Comparison of ENCODE assay signal across 8 cellular contexts in genomic region chr4:153433753-153434105, GRCh38. TPM values are rescaled to one million over a fixed set of nuclear protein-coding genes. Genes with fewer than 3 reads are reported as not detected.
DNase-seq lines count a peak whose midpoint lies in the region; ATAC-seq and TF ChIP-seq lines count a peak whose summit lies in the region.

No MANE protein-coding gene starts in this region.

- H3K27ac ChIP-seq in spleen (peak overlapping the region; percentile 57 to 90 (median 83)), ascending aorta (no peak overlapping the region)

- H3K27me3 ChIP-seq in spleen (replicated peaks in 1 of 7) (no peaks in the 10 kb centered on the region), ascending aorta (no peaks in the 10 kb centered on the region)

- intact Hi-C loops in activated CD4-positive, alpha-beta T cell treated with anti-CD3 and anti-CD28 coated beads, Interleukin-2, amount 10 ng/mL, durations not matched to agents 24 days and 14 days (cut with micrococcal nuclease): loop anchor here (1.0 to 10.0 kb wide), 8 partner anchors 34 to 279 kb away; no protein-coding TSS in a partner anchor
- intact Hi-C loops in activated T-helper 2 cell treated with anti-CD3 and anti-CD28 coated beads, Interferon-gamma antibody, Interleukin-2, Interleukin-4, amounts not matched to agents 10 μg/mL and 5 μg/mL and 100 μg/mL, durations not matched to agents 14 hours and 24 hours and 36 hours (cut with micrococcal nuclease): loop anchor here (1.0 to 2.0 kb wide), 8 partner anchors 11 to 209 kb away; partner anchors contain the start of gene TMEM131L
- intact Hi-C loops in spleen (cut with DNase I; ENCODE audit: low total_unique reads): loop anchor here (10.0 kb wide), 3 partner anchors 51 to 141 kb away; no protein-coding TSS in a partner anchor
- intact Hi-C loops in ascending aorta (cut with DNase I): loop anchor here (5.0 kb wide), 1 partner anchor 91 kb away; the partner anchor contains the start of gene MND1

- peaks cover 47% of the 10 kb centered on the region for H3K4me1 Mint-ChIP-seq in activated CD4-positive, alpha-beta T cell treated with anti-CD3 and anti-CD28 coated beads, Interleukin-2, amount 10 ng/mL, durations not matched to agents 24 days and 14 days
- H3K4me1 Mint-ChIP-seq in activated T-helper 2 cell treated with anti-CD3 and anti-CD28 coated beads, Interferon-gamma antibody, Interleukin-2, Interleukin-4, amounts not matched to agents 10 μg/mL and 5 μg/mL and 100 μg/mL, durations not matched to agents 14 hours and 24 hours and 36 hours (ENCODE audit: low read depth): peaks cover 49% of the 10 kb centered on the region

- H3K36me3 ChIP-seq in spleen (no peaks in the 10 kb centered on the region), ascending aorta (no peaks in the 10 kb centered on the region)

- peak overlapping the region; percentile 91 for H3K27ac Mint-ChIP-seq in activated CD4-positive, alpha-beta T cell treated with anti-CD3 and anti-CD28 coated beads, Interleukin-2, amount 10 ng/mL, durations not matched to agents 24 days and 14 days
- H3K27ac Mint-ChIP-seq in activated T-helper 2 cell treated with anti-CD3 and anti-CD28 coated beads, Interferon-gamma antibody, Interleukin-2, Interleukin-4, amounts not matched to agents 10 μg/mL and 5 μg/mL and 100 μg/mL, durations not matched to agents 14 hours and 24 hours and 36 hours: peak overlapping the region; percentile 94

- DNase-seq in activated CD4-positive, alpha-beta T cell treated with anti-CD3 and anti-CD28 coated beads, Interleukin-2, amount 10 ng/mL, durations not matched to agents 24 days and 14 days: no peak
- no peak for DNase-seq in activated CD4-positive, alpha-beta T cell treated with anti-CD3 and anti-CD28 coated beads, Interleukin-2, amount 50 U/mL, for 4 hours
- no peak for DNase-seq in activated T-helper 2 cell treated with anti-CD3 and anti-CD28 coated beads, Interferon-gamma antibody, Interleukin-2, Interleukin-4, amounts not matched to agents 10 μg/mL and 5 μg/mL and 100 μg/mL, durations not matched to agents 14 hours and 24 hours and 36 hours (ENCODE audit: low spot score)
- DNase-seq in spleen (no peak), Ammon's horn (ENCODE audit: low spot score) (no peak), occipital lobe (lab: John Stamatoyannopoulos, UW) (no peak), ascending aorta (ENCODE audit: low spot score in 2 of 2) (no peak)

- H3K4me3 Mint-ChIP-seq in activated CD4-positive, alpha-beta T cell treated with anti-CD3 and anti-CD28 coated beads, Interleukin-2, amount 10 ng/mL, durations not matched to agents 24 days and 14 days: peak overlapping the region; percentile 83
- peak overlapping the region; percentile 73 for H3K4me3 Mint-ChIP-seq in activated T-helper 2 cell treated with anti-CD3 and anti-CD28 coated beads, Interferon-gamma antibody, Interleukin-2, Interleukin-4, amounts not matched to agents 10 μg/mL and 5 μg/mL and 100 μg/mL, durations not matched to agents 14 hours and 24 hours and 36 hours (ENCODE audit: low read depth)

- no peaks in the 10 kb centered on the region for H3K9me3 Mint-ChIP-seq in activated CD4-positive, alpha-beta T cell treated with anti-CD3 and anti-CD28 coated beads, Interleukin-2, amount 10 ng/mL, durations not matched to agents 24 days and 14 days
- H3K9me3 Mint-ChIP-seq in activated T-helper 2 cell treated with anti-CD3 and anti-CD28 coated beads, Interferon-gamma antibody, Interleukin-2, Interleukin-4, amounts not matched to agents 10 μg/mL and 5 μg/mL and 100 μg/mL, durations not matched to agents 14 hours and 24 hours and 36 hours: no peaks in the 10 kb centered on the region

- TF ChIP-seq CTCF in spleen (IDR thresholded peaks at IDR 0.05 in 8 of 11, conservative IDR thresholded peaks at IDR 0.05 in 3 of 11): no peak
- TF ChIP-seq CTCF in ascending aorta (IDR thresholded peaks at IDR 0.05): no peak

- no peak for TF ChIP-seq POLR2A in spleen (IDR thresholded peaks at IDR 0.05)

- no peaks in the 10 kb centered on the region for H3K36me3 Mint-ChIP-seq in activated CD4-positive, alpha-beta T cell treated with anti-CD3 and anti-CD28 coated beads, Interleukin-2, amount 10 ng/mL, durations not matched to agents 24 days and 14 days (ENCODE audit: low read depth)
- no peaks in the 10 kb centered on the region for H3K36me3 Mint-ChIP-seq in activated T-helper 2 cell treated with anti-CD3 and anti-CD28 coated beads, Interferon-gamma antibody, Interleukin-2, Interleukin-4, amounts not matched to agents 10 μg/mL and 5 μg/mL and 100 μg/mL, durations not matched to agents 14 hours and 24 hours and 36 hours (ENCODE audit: low read depth)

- H3K4me3 ChIP-seq in spleen (peak overlapping the region in 6 of 8 donors; percentile 18 to 68 (median 35)), ascending aorta (no peak overlapping the region)

- WGBS in spleen, 5 donors: 15 to 29% (median 21%) methylated on average over 3 of the region's 3 CpGs

- H3K9me3 ChIP-seq in spleen (no peaks in the 10 kb centered on the region), ascending aorta (no peaks in the 10 kb centered on the region)

- peak; percentile 1 for ATAC-seq in HG03025 (IDR thresholded peaks at IDR 0.05; ENCODE audit: low FRiP score, unreplicated experiment)

- H3K4me1 ChIP-seq in spleen (peaks cover 15 to 94% (median 49%) of the 10 kb centered on the region in 6 donors), ascending aorta (peaks cover 0 to 5% of the 10 kb centered on the region in 2 donors)

- H3K27me3 Mint-ChIP-seq in activated CD4-positive, alpha-beta T cell treated with anti-CD3 and anti-CD28 coated beads, Interleukin-2, amount 10 ng/mL, durations not matched to agents 24 days and 14 days: peaks cover 1% of the 10 kb centered on the region
- H3K27me3 Mint-ChIP-seq in activated T-helper 2 cell treated with anti-CD3 and anti-CD28 coated beads, Interferon-gamma antibody, Interleukin-2, Interleukin-4, amounts not matched to agents 10 μg/mL and 5 μg/mL and 100 μg/mL, durations not matched to agents 14 hours and 24 hours and 36 hours (ENCODE audit: low read depth): no peaks in the 10 kb centered on the region

RNA-seq across cellular contexts. Expression of gene TMEM131L, which starts 32.4 kb away (rescaled TPM):
- total RNA-seq in activated CD4-positive, alpha-beta T cell treated with anti-CD3 and anti-CD28 coated beads, Interleukin-2, amount 10 ng/mL, durations not matched to agents 24 days and 14 days: 40.3 and 40.6 TPM in 2 replicates
- 28.1 and 29.7 TPM in 2 replicates for total RNA-seq in activated T-helper 2 cell treated with anti-CD3 and anti-CD28 coated beads, Interferon-gamma antibody, Interleukin-2, Interleukin-4, amounts not matched to agents 10 μg/mL and 5 μg/mL and 100 μg/mL, durations not matched to agents 14 hours and 24 hours and 36 hours
- total RNA-seq in spleen (100 to 1,000 TPM in 1 of 7 donors, 10 to 100 TPM in 6; 73.5 to 105 (median 83.1) TPM), occipital lobe (48.7 TPM), ascending aorta (6.9 TPM)
- polyA plus RNA-seq in spleen: 10 to 100 TPM; 20.9 to 23.1 (median 21.5) TPM

Comparison
In these comparisons a context has a peak if more than half of its experiments do, and no peak if none do; other contexts are left out.
1. H3K27ac ChIP-seq: peak in spleen (8 of 8); none in ascending aorta (0 of 2).
2. H3K4me3 ChIP-seq: peak in spleen (6 of 8); none in ascending aorta (0 of 2).